Comparison of ENCODE assay signal across 9 cellular contexts in the genomic region with DNA sequence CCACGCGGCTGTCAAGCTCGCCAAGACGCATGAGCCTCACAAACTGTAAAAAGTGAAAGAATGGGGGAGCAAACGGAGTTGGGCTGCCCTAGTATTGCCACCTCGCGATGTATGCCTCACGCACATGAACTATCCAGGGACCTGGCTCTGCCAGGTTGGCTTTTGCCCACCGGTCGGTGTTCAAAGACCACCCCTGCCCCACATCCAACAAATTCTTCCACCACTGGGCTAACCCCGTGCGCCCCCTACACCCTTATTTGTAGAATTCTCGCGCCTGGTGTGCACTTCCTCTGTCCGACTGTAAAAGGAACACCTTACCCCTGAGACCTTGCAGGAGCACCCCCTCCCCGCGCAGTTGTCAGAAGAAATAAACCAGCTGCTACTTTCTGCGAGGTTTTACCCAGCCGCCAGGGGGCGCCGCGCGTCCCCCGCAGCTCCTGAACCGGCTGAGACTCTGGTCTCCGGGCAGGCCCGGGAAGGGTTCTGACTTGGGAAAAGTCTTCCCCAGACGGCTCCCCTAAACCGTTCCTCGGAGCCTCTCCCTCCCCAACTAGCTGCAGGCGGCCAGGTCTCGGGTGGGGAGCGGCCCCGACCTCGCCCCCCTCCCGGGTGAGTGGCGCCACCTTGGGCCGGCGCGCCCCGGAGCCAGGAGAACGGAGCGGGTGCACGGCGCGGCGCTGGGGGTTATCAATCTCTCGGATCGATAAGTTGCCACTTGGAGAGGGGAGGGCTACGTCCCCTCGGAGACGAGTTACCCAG. TPM values are rescaled to one million over a fixed set of nuclear protein-coding genes. Genes with fewer than 3 reads are reported as not detected.
DNase-seq lines count a peak whose midpoint lies in the region; ATAC-seq, FAIRE-seq and TF ChIP-seq lines count a peak whose summit lies in the region.
"Had no signal": no experiment of that assay in that cellular context is flagged by ENCODE, and none has a peak within 500 bp of the region (broad histone marks: within the 10 kb centered on the region; RNA-seq: fewer than 3 reads in every experiment).

No MANE protein-coding gene starts in this region.

- TF ChIP-seq CTCF in bronchial epithelial cell (IDR thresholded peaks at IDR 0.05; ENCODE audit: insufficient read depth, low read length, severe bottlenecking) = peak; percentile 87

- H3K79me2 ChIP-seq in Karpas-422 (ENCODE audit: low read length) = no peaks in the 10 kb centered on the region

- H3K4me3 ChIP-seq in Karpas-422 (ENCODE audit: low read length) = no peak overlapping the region
- H3K4me3 ChIP-seq in bronchial epithelial cell (ENCODE audit: low read depth, low read length) = peak overlapping the region; percentile 43

- H2AFZ ChIP-seq in Karpas-422 (ENCODE audit: low read length) = no peak overlapping the region

- H3K9ac ChIP-seq in Karpas-422 (ENCODE audit: low read length) = no peak overlapping the region

- H3K27me3 ChIP-seq in Karpas-422 (ENCODE audit: low read length) (no peaks in the 10 kb centered on the region), bronchial epithelial cell (ENCODE audit: control insufficient read depth, insufficient read depth, low read length) (peaks cover 19% of the 10 kb centered on the region)

- no peaks in the 10 kb centered on the region for H3K9me3 ChIP-seq in Karpas-422 (ENCODE audit: low read length)

- H3K27ac ChIP-seq in Karpas-422 (ENCODE audit: low read length) = no peak overlapping the region

- ATAC-seq in GM21619 (IDR thresholded peaks at IDR 0.05; ENCODE audit: unreplicated experiment) = no peak

- H4K20me1 ChIP-seq in Karpas-422 (ENCODE audit: insufficient read depth, low read depth, low read length) = no peaks in the 10 kb centered on the region

- no peaks in the 10 kb centered on the region for H3K9me2 ChIP-seq in Karpas-422 (replicated peaks; ENCODE audit: insufficient read depth, low read length)

- DNase-seq in DMS 273 (lab: John Stamatoyannopoulos, UW; ENCODE audit: unreplicated experiment) (peak; percentile 95), Karpas-422 (peak; percentile 79), T follicular helper cell (ENCODE audit: low read depth) (peak; percentile 26), bronchial epithelial cell (ENCODE audit: low read depth) (peak; percentile 13), kidney glomerular epithelial cell (lab: John Stamatoyannopoulos, UW) (peak; percentile 38)
- peak; percentile 39 to 59 for DNase-seq in stimulated activated CD4-positive, alpha-beta T cell treated with anti-CD3 and anti-CD28 coated beads, Interleukin-2, amount 100 ng/mL, for 24 hours
- DNase-seq in activated CD4-positive, CD25-positive, alpha-beta regulatory T cell treated with anti-CD3 and anti-CD28 coated beads, Interleukin-2, amount 50 U/mL, for 72 hours = no peak

- H3K4me2 ChIP-seq in Karpas-422 (ENCODE audit: low read depth, low read length, poor library complexity, severe bottlenecking) = no peak overlapping the region

- FAIRE-seq in bronchial epithelial cell (lab: Jason Lieb, UNC) = no peak
- FAIRE-seq: TTC549 had no signal

- H3K36me3 ChIP-seq in Karpas-422 (ENCODE audit: insufficient read depth, low read length) (no peaks in the 10 kb centered on the region), bronchial epithelial cell (ENCODE audit: control insufficient read depth, insufficient read depth, low read length) (no peaks in the 10 kb centered on the region)

- peaks cover 14% of the 10 kb centered on the region for H3K4me1 ChIP-seq in Karpas-422 (ENCODE audit: low read length)

RNA-seq across cellular contexts. Expression of a gene that starts 1.7 kb away (rescaled TPM):
- not detected in 2 replicates for total RNA-seq in Karpas-422 (2014; rRNA removed; shearing (Covaris generic); ENCODE audit: low replicate concordance)
- total RNA-seq in bronchial epithelial cell = under 0.01 TPM in 2 replicates
